ENCODE assay signal across 32 cellular contexts in the genomic region with DNA sequence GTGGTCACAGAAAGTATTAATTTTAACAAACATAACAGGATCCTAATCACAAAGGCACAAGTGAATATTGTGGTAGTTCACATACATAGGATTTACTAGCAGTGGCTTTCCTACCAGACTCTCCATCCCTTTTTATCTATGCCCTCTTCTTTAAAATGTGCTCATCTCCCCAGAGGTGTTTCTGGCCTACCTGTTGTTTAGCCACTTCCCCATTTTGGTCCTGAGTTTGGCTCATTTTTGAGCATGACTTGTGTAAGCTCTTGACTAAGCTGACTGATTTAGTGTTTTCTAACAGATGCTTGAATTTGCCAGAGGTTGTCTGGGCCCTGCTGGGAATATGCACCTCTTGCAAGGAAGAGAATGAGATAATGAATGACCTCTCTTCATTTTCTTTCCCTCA.
"Had no signal": no experiment of that assay in that cellular context is flagged by ENCODE, and none has a peak within 500 bp of the region (broad histone marks: within the 10 kb centered on the region; RNA-seq: fewer than 3 reads in every experiment).

No MANE protein-coding gene starts in this region.

- H3K27ac ChIP-seq: ascending aorta, cardiac muscle cell, SJCRH30, SK-N-MC had no signal

- H3K27ac Mint-ChIP-seq: activated CD4-positive, alpha-beta T cell treated with anti-CD3 and anti-CD28 coated beads, Interleukin-2, amount 10 ng/mL, durations not matched to agents 24 days and 14 days; activated CD8-positive, alpha-beta T cell treated with anti-CD3 and anti-CD28 coated beads for 36 hours; activated naive CD4-positive, alpha-beta T cell treated with anti-CD3 and anti-CD28 coated beads, Interleukin-2, amount 50 U/mL, for 24 hours; activated naive CD8-positive, alpha-beta T cell treated with anti-CD3 and anti-CD28 coated beads, Interleukin-2, amount 10 ng/mL, durations not matched to agents 7 days and 5 days; activated T-cell treated with anti-CD3 and anti-CD28 coated beads, Interleukin-2, amount 50 U/mL, for 24 hours; activated T-helper 2 cell treated with anti-CD3 and anti-CD28 coated beads, Interferon-gamma antibody, Interleukin-2, Interleukin-4, amounts not matched to agents 10 μg/mL and 5 μg/mL and 100 μg/mL, durations not matched to agents 14 hours and 24 hours and 36 hours had no signal

- H3K27me3 Mint-ChIP-seq: activated CD4-positive, alpha-beta T cell treated with anti-CD3 and anti-CD28 coated beads, Interleukin-2, amount 10 ng/mL, durations not matched to agents 24 days and 14 days; activated naive CD4-positive, alpha-beta T cell treated with anti-CD3 and anti-CD28 coated beads, Interleukin-2, amount 50 U/mL, for 24 hours; activated T-cell treated with anti-CD3 and anti-CD28 coated beads, Interleukin-2, amount 50 U/mL, for 24 hours; central memory CD8-positive, alpha-beta T cell had no signal

- H3K27me3 ChIP-seq: ascending aorta, cardiac muscle cell, SJCRH30 had no signal

- H3K4me3 ChIP-seq: ascending aorta, cardiac muscle cell, SJCRH30, SK-N-MC had no signal

- FAIRE-seq: TTC549 had no signal

- H3K4me1 Mint-ChIP-seq: activated CD4-positive, alpha-beta T cell treated with anti-CD3 and anti-CD28 coated beads, Interleukin-2, amount 10 ng/mL, durations not matched to agents 24 days and 14 days; activated naive CD4-positive, alpha-beta T cell treated with anti-CD3 and anti-CD28 coated beads, Interleukin-2, amount 50 U/mL, for 24 hours; activated naive CD8-positive, alpha-beta T cell treated with anti-CD3 and anti-CD28 coated beads, Interleukin-2, amount 10 ng/mL, durations not matched to agents 7 days and 5 days; central memory CD8-positive, alpha-beta T cell had no signal

- H3K4me3 Mint-ChIP-seq: activated CD4-positive, alpha-beta T cell treated with anti-CD3 and anti-CD28 coated beads, Interleukin-2, amount 10 ng/mL, durations not matched to agents 24 days and 14 days; activated CD8-positive, alpha-beta T cell treated with anti-CD3 and anti-CD28 coated beads for 36 hours; activated naive CD4-positive, alpha-beta T cell treated with anti-CD3 and anti-CD28 coated beads, Interleukin-2, amount 50 U/mL, for 24 hours; activated naive CD8-positive, alpha-beta T cell treated with anti-CD3 and anti-CD28 coated beads, Interleukin-2, amount 10 ng/mL, durations not matched to agents 7 days and 5 days; activated T-cell treated with anti-CD3 and anti-CD28 coated beads, Interleukin-2, amount 50 U/mL, for 24 hours; central memory CD8-positive, alpha-beta T cell had no signal

- ATAC-seq: activated CD8-positive, alpha-beta T cell treated with anti-CD3 and anti-CD28 coated beads for 36 hours; Panc1 had no signal

- H3K9me3 Mint-ChIP-seq: activated CD8-positive, alpha-beta T cell treated with anti-CD3 and anti-CD28 coated beads for 36 hours; activated naive CD4-positive, alpha-beta T cell treated with anti-CD3 and anti-CD28 coated beads, Interleukin-2, amount 50 U/mL, for 24 hours; activated T-cell treated with anti-CD3 and anti-CD28 coated beads, Interleukin-2, amount 50 U/mL, for 24 hours; activated T-helper 2 cell treated with anti-CD3 and anti-CD28 coated beads, Interferon-gamma antibody, Interleukin-2, Interleukin-4, amounts not matched to agents 10 μg/mL and 5 μg/mL and 100 μg/mL, durations not matched to agents 14 hours and 24 hours and 36 hours; central memory CD8-positive, alpha-beta T cell had no signal

- H3K4me1 ChIP-seq: ascending aorta, SJCRH30 had no signal

- DNase-seq: activated CD4-positive, alpha-beta T cell treated with anti-CD3 and anti-CD28 coated beads, Interleukin-2, amount 10 ng/mL, durations not matched to agents 24 days and 14 days; activated CD4-positive, alpha-beta T cell treated with anti-CD3 and anti-CD28 coated beads, Interleukin-2, amount 50 U/mL, for 4 hours; activated CD8-positive, alpha-beta T cell treated with anti-CD3 and anti-CD28 coated beads for 36 hours; activated gamma-delta T cell; activated naive CD4-positive, alpha-beta T cell treated with Interleukin-2 at 50 U/mL for 16 hours; activated naive CD8-positive, alpha-beta T cell treated with anti-CD3 and anti-CD28 coated beads, Interleukin-2, amount 10 ng/mL, durations not matched to agents 7 days and 5 days; activated T-cell treated with anti-CD3 and anti-CD28 coated beads, Interleukin-2, amount 50 U/mL, for 24 hours; amygdala; Karpas-422; KBM-7; NCI-H1092 treated with DMSO at 0.1 percent for 48 hours; NCI-H1417; NCI-H146; NCI-H187; NCI-H2029 treated with DMSO at 0.1 percent for 48 hours; NCI-H2107; NCI-H2171; NCI-H510A; NCI-H526; NCI-H748 treated with DMSO at 0.1 percent for 48 hours; OCI-M1; SHP77; SJCRH30; T1000 had no signal
